8 cellular contexts compared by ENCODE assay signal in the genomic region with DNA sequence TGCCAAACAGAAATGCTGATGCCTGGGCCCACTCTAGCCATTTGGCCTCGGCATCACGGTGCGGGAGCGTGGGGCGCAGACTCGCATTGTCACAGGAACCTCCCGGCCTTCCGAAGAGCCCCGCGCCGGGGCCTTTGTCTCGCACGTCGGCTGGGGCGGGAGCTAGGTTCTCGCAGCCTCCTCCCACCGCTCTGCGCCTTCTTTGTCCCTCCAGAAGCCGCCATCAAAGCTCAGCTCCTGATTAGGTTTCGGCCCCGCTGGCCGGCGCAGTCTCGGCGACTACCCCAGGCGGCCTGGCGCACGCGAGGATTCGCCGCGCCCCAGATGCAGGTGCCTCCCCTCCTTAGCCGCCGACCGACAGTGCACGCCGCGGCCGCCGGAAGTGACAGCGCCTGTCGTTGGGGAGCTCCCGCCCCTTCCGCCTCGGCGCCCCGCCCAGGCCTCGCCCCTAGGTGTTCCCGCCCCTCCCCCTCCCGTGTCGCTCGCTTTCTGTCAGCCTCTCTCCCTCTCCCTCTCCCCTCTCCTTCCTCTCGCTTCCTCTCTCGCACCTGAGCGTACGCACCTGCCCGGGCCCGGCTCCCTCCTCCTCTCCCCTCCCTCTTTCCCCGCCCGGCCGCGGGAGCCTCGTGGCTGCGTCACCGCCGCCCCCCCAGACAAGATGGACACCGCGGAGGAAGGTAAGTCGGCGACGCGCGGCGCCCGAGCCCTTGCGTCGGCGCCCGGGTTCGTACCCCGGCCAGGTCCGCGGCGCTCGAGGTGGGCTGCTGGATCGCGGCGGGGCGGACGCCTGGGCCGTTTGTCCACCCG.
DNase-seq lines count a peak whose midpoint lies in the region; ATAC-seq and TF ChIP-seq lines count a peak whose summit lies in the region.

A gene with protein sequence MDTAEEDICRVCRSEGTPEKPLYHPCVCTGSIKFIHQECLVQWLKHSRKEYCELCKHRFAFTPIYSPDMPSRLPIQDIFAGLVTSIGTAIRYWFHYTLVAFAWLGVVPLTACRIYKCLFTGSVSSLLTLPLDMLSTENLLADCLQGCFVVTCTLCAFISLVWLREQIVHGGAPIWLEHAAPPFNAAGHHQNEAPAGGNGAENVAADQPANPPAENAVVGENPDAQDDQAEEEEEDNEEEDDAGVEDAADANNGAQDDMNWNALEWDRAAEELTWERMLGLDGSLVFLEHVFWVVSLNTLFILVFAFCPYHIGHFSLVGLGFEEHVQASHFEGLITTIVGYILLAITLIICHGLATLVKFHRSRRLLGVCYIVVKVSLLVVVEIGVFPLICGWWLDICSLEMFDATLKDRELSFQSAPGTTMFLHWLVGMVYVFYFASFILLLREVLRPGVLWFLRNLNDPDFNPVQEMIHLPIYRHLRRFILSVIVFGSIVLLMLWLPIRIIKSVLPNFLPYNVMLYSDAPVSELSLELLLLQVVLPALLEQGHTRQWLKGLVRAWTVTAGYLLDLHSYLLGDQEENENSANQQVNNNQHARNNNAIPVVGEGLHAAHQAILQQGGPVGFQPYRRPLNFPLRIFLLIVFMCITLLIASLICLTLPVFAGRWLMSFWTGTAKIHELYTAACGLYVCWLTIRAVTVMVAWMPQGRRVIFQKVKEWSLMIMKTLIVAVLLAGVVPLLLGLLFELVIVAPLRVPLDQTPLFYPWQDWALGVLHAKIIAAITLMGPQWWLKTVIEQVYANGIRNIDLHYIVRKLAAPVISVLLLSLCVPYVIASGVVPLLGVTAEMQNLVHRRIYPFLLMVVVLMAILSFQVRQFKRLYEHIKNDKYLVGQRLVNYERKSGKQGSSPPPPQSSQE (plus strand): TSS at position 455 of the 807 bp plus-strand sequence. CDS start 204 bp downstream, at position 659.

- TF ChIP-seq CTCF in choroid plexus epithelial cell (conservative IDR thresholded peaks at IDR 0.05; ENCODE audit: low read depth, low read length), result no peak

- H3K4me3 ChIP-seq in choroid plexus epithelial cell (ENCODE audit: low read depth, low read length), result peak within 1 kb of the TSS; percentile 91

- peak; percentile 86 for ATAC-seq in HG03442 (IDR thresholded peaks at IDR 0.05; ENCODE audit: unreplicated experiment)

- DNase-seq in AML-193 (lab: John Stamatoyannopoulos, UW) (peak; percentile 74 to 84), GM19238 (ENCODE audit: insufficient read length, low spot score) (peak; percentile 71), NCI-H524 (lab: John Stamatoyannopoulos, UW) (peak; percentile 85 to 95), choroid plexus epithelial cell (ENCODE audit: low read depth) (peak; percentile 92), kidney tubule cell (ENCODE audit: low spot score) (peak; percentile 96)
- peak; percentile 96 to 97 for DNase-seq in activated CD4-positive, alpha-beta T cell treated with anti-CD3 and anti-CD28 coated beads for 4 hours
- peak; percentile 88 to 93 for DNase-seq in stimulated activated CD4-positive, alpha-beta T cell treated with anti-CD3 and anti-CD28 coated beads, Interleukin-1b, Interleukin-23, amount 100 ng/mL, for 1 hour (ENCODE audit: low read depth in 2 of 2)

Comparison
In these comparisons a context has a peak if more than half of its experiments do, and no peak if none do; other contexts are left out.
1. Peak in every context shown above with its lines: DNase-seq, ATAC-seq and H3K4me3 ChIP-seq.